Comparison of ENCODE assay signal across 7 cellular contexts in genomic region chr22:23786261-23786710, GRCh38.
DNase-seq lines count a peak whose midpoint lies in the region; ATAC-seq and FAIRE-seq lines count a peak whose summit lies in the region.
"Had no signal": no experiment of that assay in that cellular context is flagged by ENCODE, and none has a peak within 500 bp of the region (broad histone marks: within the 10 kb centered on the region; RNA-seq: fewer than 3 reads in every experiment).

No MANE protein-coding gene starts in this region.

- peak overlapping the region; percentile 97 for H3K4me3 ChIP-seq in iPS-18a (ENCODE audit: low read length)

- FAIRE-seq in HTR-8/SVneo (lab: Jason Lieb, UNC) = no peak
- FAIRE-seq: colon had no signal

- peak in 4 of 6 experiments; percentile 4 to 67 (median 32) for DNase-seq in stimulated activated naive CD4-positive, alpha-beta T cell (lab: John Stamatoyannopoulos, UW)
- DNase-seq in stimulated activated naive CD4-positive, alpha-beta T cell treated with Interleukin-2 at 50 U/mL for 16 hours (lab: John Stamatoyannopoulos, UW) = no peak
- DNase-seq in HTR-8/SVneo (ENCODE audit: insufficient read length, low spot score) = no peak

- H3K9me3 ChIP-seq in iPS-18a (ENCODE audit: control insufficient read depth, low read depth, low read length) = no peaks in the 10 kb centered on the region

- peaks cover 10% of the 10 kb centered on the region for H3K36me3 ChIP-seq in iPS-18a (ENCODE audit: control insufficient read depth, low read depth, low read length)

- H3K9ac ChIP-seq in iPS-18a (ENCODE audit: low read length) = peak overlapping the region; percentile 96

- ATAC-seq in GM21423 (IDR thresholded peaks at IDR 0.05; ENCODE audit: unreplicated experiment) = no peak
- ATAC-seq in GM21367 (IDR thresholded peaks at IDR 0.05; ENCODE audit: unreplicated experiment) = no peak

- no peaks in the 10 kb centered on the region for H3K27me3 ChIP-seq in iPS-18a (ENCODE audit: control insufficient read depth, insufficient read depth, low read length)

- H3K4me1 ChIP-seq in iPS-18a (ENCODE audit: control insufficient read depth, low read depth, low read length) = peaks cover 11% of the 10 kb centered on the region

- peak overlapping the region; percentile 75 for H3K27ac ChIP-seq in iPS-18a (ENCODE audit: low read length)

Comparison
In these comparisons a context has a peak if more than half of its experiments do, and no peak if none do; other contexts are left out.
1. DNase-seq: peak in stimulated activated naive CD4-positive, alpha-beta T cell (4 of 6); none in stimulated activated naive CD4-positive, alpha-beta T cell treated with Interleukin-2 at 50 U/mL for 16 hours (single experiment) and HTR-8/SVneo (single experiment).